In the genomic region with DNA sequence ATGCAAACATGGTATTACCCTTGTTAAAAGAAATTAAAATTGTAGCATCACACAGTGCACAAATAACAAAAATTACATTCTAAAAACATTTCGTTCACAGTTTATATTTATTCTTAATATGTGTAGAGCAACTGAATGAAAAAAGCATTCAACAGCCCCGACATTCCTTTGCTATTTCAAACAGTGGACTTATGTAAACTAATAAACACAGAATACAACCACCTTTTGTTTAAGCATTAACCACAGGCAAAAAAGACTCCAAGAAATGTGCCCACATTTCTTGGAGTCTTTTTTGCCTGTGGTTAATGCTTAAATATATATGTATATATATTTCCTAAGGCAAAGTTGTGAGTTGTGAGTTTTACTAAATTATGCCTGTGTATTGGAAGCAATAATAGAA, we compare ENCODE assay signal across 15 cellular contexts.
"Had no signal": no experiment of that assay in that cellular context is flagged by ENCODE, and none has a peak within 500 bp of the region (broad histone marks: within the 10 kb centered on the region; RNA-seq: fewer than 3 reads in every experiment).

No MANE protein-coding gene starts in this region.

- H3K4me3 ChIP-seq: esophagus muscularis mucosa, gastroesophageal sphincter, psoas muscle, right lobe of liver, testis, tibial nerve, upper lobe of right lung had no signal

- ATAC-seq: gastroesophageal sphincter; naive thymus-derived CD4-positive, alpha-beta T cell; psoas muscle; stimulated activated memory B cell treated with anti-CD40 and anti-IgM and Interleukin-4, amounts not matched to agents 10 μg/mL and 1 μg/mL and 100 μg/mL, for 72 hours; upper lobe of right lung had no signal

- DNase-seq: effector CD8-positive, alpha-beta T cell; glutamatergic neuron; mesendoderm; naive thymus-derived CD4-positive, alpha-beta T cell; nephron progenitor cell; psoas muscle; retina; right lobe of liver; stimulated activated CD4-positive, alpha-beta T cell treated with anti-CD3 and anti-CD28 coated beads, Interleukin-4, amount 100 ng/mL, for 1 hour; testis; upper lobe of right lung had no signal
